In genomic region chr5:79858097-79858723, GRCh38 we compare ENCODE assay signal across 9 cellular contexts.
DNase-seq lines count a peak whose midpoint lies in the region; ATAC-seq, FAIRE-seq and TF ChIP-seq lines count a peak whose summit lies in the region.
"Had no signal": no experiment of that assay in that cellular context is flagged by ENCODE, and none has a peak within 500 bp of the region (broad histone marks: within the 10 kb centered on the region; RNA-seq: fewer than 3 reads in every experiment).

No MANE protein-coding gene starts in this region.

- H3K27ac Mint-ChIP-seq in activated B cell treated with CpG ODN at 0.5 μM for 24 hours: no peak overlapping the region

- DNase-seq in NCI-H510A treated with DMSO at 0.1 percent for 48 hours (lab: John Stamatoyannopoulos, UW) (peak; percentile 3), NCI-H510A (lab: John Stamatoyannopoulos, UW) (no peak), NCI-H146 (lab: John Stamatoyannopoulos, UW) (peak; percentile 54), activated B cell treated with CpG ODN at 0.5 μM for 24 hours (peak; percentile 53), cardiac fibroblast (ENCODE audit: low read depth in 2 of 2) (peak; percentile 68 to 72), kidney (no peak)
- peak; percentile 74 for DNase-seq in stimulated activated CD4-positive, alpha-beta T cell treated with anti-CD3 and anti-CD28 coated beads, Interleukin-1b, Interleukin-23, amount 100 ng/mL, for 48 hours

- peaks cover 10% of the 10 kb centered on the region for H3K27me3 Mint-ChIP-seq in activated B cell treated with CpG ODN at 0.5 μM for 24 hours

- no peak overlapping the region for H3K9ac ChIP-seq in kidney (ENCODE audit: low read length in 2 of 2)

- POLR2A ChIA-PET in activated B cell treated with CpG ODN at 0.5 μM for 24 hours (lab: Charles Lee): no interaction called here

- TF ChIP-seq CTCF in activated B cell treated with CpG ODN at 0.5 μM for 24 hours (IDR thresholded peaks at IDR 0.05) (no peak), cardiac fibroblast (IDR thresholded peaks at IDR 0.05; ENCODE audit: low read depth, low read length) (peak; percentile 96), kidney (IDR thresholded peaks at IDR 0.05; ENCODE audit: borderline replicate concordance, extremely low read depth, insufficient read depth) (peak; percentile 98)

- no peaks in the 10 kb centered on the region for H3K4me1 Mint-ChIP-seq in activated B cell treated with CpG ODN at 0.5 μM for 24 hours

- no peak overlapping the region for H3K4me3 ChIP-seq in cardiac fibroblast (replicated peaks in 1 of 2; ENCODE audit: low read depth in 2 of 2, low read length in 2 of 2)
- H3K4me3 ChIP-seq in kidney (ENCODE audit: low read length in 2 of 2): no peak overlapping the region
- H3K4me3 ChIP-seq: skin epidermis had no signal

- CTCF ChIA-PET in activated B cell treated with CpG ODN at 0.5 μM for 24 hours (lab: Charles Lee): interaction anchor here (0.8 to 1.8 kb wide), 9 partner anchors 10 to 836 kb away, joined by 3 to 4 read pairs (median 4); no protein-coding TSS in a partner anchor

- H3K36me3 ChIP-seq in kidney (ENCODE audit: control insufficient read depth in 1 of 2, insufficient read depth in 2 of 2, low read length in 2 of 2): no peaks in the 10 kb centered on the region

- H3K4me1 ChIP-seq in kidney (ENCODE audit: control insufficient read depth in 1 of 2, insufficient read depth in 1 of 2, low read depth in 1 of 2, low read length in 2 of 2): no peaks in the 10 kb centered on the region

- no peak overlapping the region for H3K4me3 Mint-ChIP-seq in activated B cell treated with CpG ODN at 0.5 μM for 24 hours

- H3K36me3 Mint-ChIP-seq in activated B cell treated with CpG ODN at 0.5 μM for 24 hours (ENCODE audit: low read depth): no peaks in the 10 kb centered on the region

- no peaks in the 10 kb centered on the region for H3K9me3 Mint-ChIP-seq in activated B cell treated with CpG ODN at 0.5 μM for 24 hours

- no peak for FAIRE-seq in kidney (lab: Jason Lieb, UNC)

- H3K27ac ChIP-seq in kidney (ENCODE audit: low read depth in 2 of 2, low read length in 2 of 2): no peak overlapping the region

- no peaks in the 10 kb centered on the region for H3K9me3 ChIP-seq in kidney (ENCODE audit: control insufficient read depth in 1 of 2, low read length in 2 of 2)

- ATAC-seq in activated B cell treated with CpG ODN at 0.5 μM for 24 hours (ENCODE audit: low read depth) (peak; percentile 47), GM21717 (IDR thresholded peaks at IDR 0.05; ENCODE audit: unreplicated experiment) (no peak)

- intact Hi-C loops in activated B cell treated with CpG ODN at 0.5 μM for 24 hours (cut with micrococcal nuclease): loop anchor here (1.0 to 10.0 kb wide), 4 partner anchors 153 to 833 kb away; no protein-coding TSS in a partner anchor
- intact Hi-C loops in kidney (cut with DNase I): no loop called here

Comparison
In these comparisons a context has a peak if more than half of its experiments do, and no peak if none do; other contexts are left out.
1. DNase-seq: peak in NCI-H510A treated with DMSO at 0.1 percent for 48 hours (single experiment), NCI-H146 (single experiment), activated B cell treated with CpG ODN at 0.5 μM for 24 hours (single experiment), cardiac fibroblast (2 of 2) and stimulated activated CD4-positive, alpha-beta T cell treated with anti-CD3 and anti-CD28 coated beads, Interleukin-1b, Interleukin-23, amount 100 ng/mL, for 48 hours (single experiment); none in NCI-H510A (single experiment) and kidney (single experiment).